18 cellular contexts compared by ENCODE assay signal in the genomic region with DNA sequence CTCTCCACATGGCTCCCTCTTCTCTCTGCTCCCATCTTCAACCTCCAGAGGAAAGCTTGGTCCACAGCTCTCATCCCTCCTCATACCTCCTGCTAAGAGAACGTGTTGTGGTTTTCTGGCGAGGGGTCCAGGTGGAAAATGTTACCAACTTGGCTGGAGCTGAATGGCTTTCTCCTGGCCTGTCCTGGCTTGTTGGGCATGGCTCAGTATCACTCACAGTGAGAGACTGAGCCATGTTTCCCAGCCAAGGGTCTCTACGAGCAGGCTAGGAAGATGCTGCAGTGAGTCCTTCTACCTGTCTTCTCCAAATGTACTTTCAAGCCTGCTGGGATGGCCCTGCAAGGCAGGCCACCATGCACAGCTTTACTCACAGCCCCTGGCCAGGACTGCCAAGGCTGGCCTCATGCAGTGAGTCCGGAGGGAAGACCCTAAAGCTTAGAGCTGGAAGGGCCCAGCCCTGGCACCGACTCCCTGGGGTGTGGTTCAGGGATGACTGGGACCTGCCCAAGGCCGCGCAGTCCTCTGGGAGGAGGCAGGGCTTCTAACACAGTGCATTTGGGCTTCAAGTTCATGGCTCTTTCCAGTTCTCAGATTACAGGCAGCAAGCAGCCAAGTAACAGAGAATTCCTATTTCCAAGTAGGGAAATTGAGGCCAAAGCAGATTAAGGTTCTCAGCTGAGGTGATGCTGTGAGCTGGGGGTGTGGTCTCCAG. TPM values are rescaled to one million over a fixed set of nuclear protein-coding genes. Genes with fewer than 3 reads are reported as not detected.
DNase-seq lines count a peak whose midpoint lies in the region; ATAC-seq and TF ChIP-seq lines count a peak whose summit lies in the region.
"Had no signal": no experiment of that assay in that cellular context is flagged by ENCODE, and none has a peak within 500 bp of the region (broad histone marks: within the 10 kb centered on the region; RNA-seq: fewer than 3 reads in every experiment).

No MANE protein-coding gene starts in this region.

- no peaks in the 10 kb centered on the region for H3K36me3 ChIP-seq in ascending aorta
- H3K36me3 ChIP-seq in mesenchymal stem cell (ENCODE audit: control insufficient read depth in 1 of 2, insufficient read depth in 2 of 2, low read depth in 1 of 2, low read length in 2 of 2), result peaks cover 16 to 59% of the 10 kb centered on the region in 2 experiments
- no peaks in the 10 kb centered on the region for H3K36me3 ChIP-seq in vagina
- H3K36me3 ChIP-seq: spleen had no signal

- H2BK5ac ChIP-seq in mesenchymal stem cell (ENCODE audit: low read depth, low read length, poor library complexity, severe bottlenecking), result no peak overlapping the region

- WGBS in mesenchymal stem cell, result 97% methylated on average over 7 of the region's 7 CpGs

- no peak overlapping the region for H2BK12ac ChIP-seq in mesenchymal stem cell (ENCODE audit: low read length in 2 of 2)

- H3K79me1 ChIP-seq in mesenchymal stem cell (replicated peaks; ENCODE audit: low read length, poor library complexity, severe bottlenecking), result peaks cover 2% of the 10 kb centered on the region

- peak overlapping the region; percentile 82 to 86 for H3K27ac ChIP-seq in ascending aorta
- no peak overlapping the region for H3K27ac ChIP-seq in mesenchymal stem cell (ENCODE audit: low read length, poor library complexity, severe bottlenecking)
- peak overlapping the region; percentile 80 for H3K27ac ChIP-seq in vagina
- H3K27ac ChIP-seq: dorsolateral prefrontal cortex, upper lobe of right lung had no signal

- no peak for DNase-seq in ascending aorta (ENCODE audit: low spot score in 2 of 2)
- peak; percentile 45 for DNase-seq in fibroblast of the aortic adventitia (ENCODE audit: low read depth)
- no peak for DNase-seq in mesenchymal stem cell
- no peak for DNase-seq in vagina (ENCODE audit: extremely low spot score in 2 of 2)
- DNase-seq in hepatic stellate cell (ENCODE audit: low spot score), result no peak
- no peak for DNase-seq in OCI-M2 (lab: John Stamatoyannopoulos, UW; ENCODE audit: unreplicated experiment)
- DNase-seq: activated CD4-positive, alpha-beta T cell treated with anti-CD3 and anti-CD28 coated beads for 1 hour; activated CD8-positive, alpha-beta T cell treated with anti-CD3 and anti-CD28 coated beads for 36 hours; dorsolateral prefrontal cortex; H7; MV-4-11; naive thymus-derived CD4-positive, alpha-beta T cell; NCI-H146; NCI-H446 treated with DMSO at 0.1 percent for 48 hours; spleen; upper lobe of right lung had no signal

- no peak overlapping the region for H4K91ac ChIP-seq in mesenchymal stem cell (ENCODE audit: low read length)

- no peak overlapping the region for H3K14ac ChIP-seq in mesenchymal stem cell (ENCODE audit: low read length in 2 of 2)

- no peak overlapping the region for H3K4me2 ChIP-seq in mesenchymal stem cell (ENCODE audit: low read length, poor library complexity, severe bottlenecking)

- no peaks in the 10 kb centered on the region for H3K27me3 ChIP-seq in ascending aorta
- no peaks in the 10 kb centered on the region for H3K27me3 ChIP-seq in mesenchymal stem cell (ENCODE audit: control insufficient read depth in 1 of 2, insufficient read depth in 1 of 2, low read length in 2 of 2)
- H3K27me3 ChIP-seq in vagina, result no peaks in the 10 kb centered on the region
- H3K27me3 ChIP-seq: dorsolateral prefrontal cortex, upper lobe of right lung had no signal

- H2AFZ ChIP-seq in mesenchymal stem cell (ENCODE audit: low read depth, low read length), result no peak overlapping the region

- no peak for ATAC-seq in HG03095 (IDR thresholded peaks at IDR 0.05; ENCODE audit: unreplicated experiment)
- ATAC-seq: activated CD8-positive, alpha-beta T cell treated with anti-CD3 and anti-CD28 coated beads for 36 hours; naive thymus-derived CD4-positive, alpha-beta T cell; upper lobe of right lung had no signal

- no peak overlapping the region for H3K18ac ChIP-seq in mesenchymal stem cell (ENCODE audit: low read depth in 1 of 2, low read length in 2 of 2)

- H3K4ac ChIP-seq in mesenchymal stem cell (ENCODE audit: low read depth in 1 of 2, low read length in 2 of 2), result no peak overlapping the region

- H3K23ac ChIP-seq in mesenchymal stem cell (ENCODE audit: low read length in 2 of 2), result no peak overlapping the region

- no peaks in the 10 kb centered on the region for H3K9me3 ChIP-seq in ascending aorta
- no peaks in the 10 kb centered on the region for H3K9me3 ChIP-seq in mesenchymal stem cell (ENCODE audit: control insufficient read depth, low read length)
- H3K9me3 ChIP-seq in vagina, result no peaks in the 10 kb centered on the region
- H3K9me3 ChIP-seq: spleen, upper lobe of right lung had no signal

- intact Hi-C loops in ascending aorta (cut with DNase I), result loop anchor here (2.0 kb wide), 1 partner anchor 24 kb away; no protein-coding TSS in a partner anchor
- intact Hi-C loops in vagina (cut with DNase I), result no loop called here

- H3K4me1 ChIP-seq in ascending aorta, result peaks cover 23 to 26% of the 10 kb centered on the region in 2 donors
- H3K4me1 ChIP-seq in mesenchymal stem cell (ENCODE audit: control insufficient read depth, insufficient read depth, low read depth, low read length), result peaks cover 33% of the 10 kb centered on the region
- H3K4me1 ChIP-seq in vagina, result peaks cover 39% of the 10 kb centered on the region
- H3K4me1 ChIP-seq: spleen had no signal

- peak overlapping the region; percentile 54 for H2AK5ac ChIP-seq in mesenchymal stem cell (ENCODE audit: low read length, severe bottlenecking)

- H3K9ac ChIP-seq in mesenchymal stem cell (ENCODE audit: low read length), result no peak overlapping the region

- no peak overlapping the region for H4K8ac ChIP-seq in mesenchymal stem cell (ENCODE audit: low read length)

- no peak overlapping the region for H2BK120ac ChIP-seq in mesenchymal stem cell (ENCODE audit: low read depth, low read length)

- TF ChIP-seq CTCF in ascending aorta (IDR thresholded peaks at IDR 0.05) (no peak), fibroblast of the aortic adventitia (IDR thresholded peaks at IDR 0.05; ENCODE audit: insufficient read depth, low read length) (no peak), vagina (IDR thresholded peaks at IDR 0.05) (no peak)

- H3K4me3 ChIP-seq in ascending aorta, result no peak overlapping the region
- H3K4me3 ChIP-seq in fibroblast of the aortic adventitia (ENCODE audit: low read depth, low read length), result no peak overlapping the region
- H3K4me3 ChIP-seq in mesenchymal stem cell (ENCODE audit: insufficient read depth in 1 of 2, low read depth in 1 of 2, low read length in 2 of 2), result no peak overlapping the region
- H3K4me3 ChIP-seq in vagina, result no peak overlapping the region
- H3K4me3 ChIP-seq: dorsolateral prefrontal cortex, spleen, upper lobe of right lung had no signal

- no peak overlapping the region for H2BK15ac ChIP-seq in mesenchymal stem cell (ENCODE audit: low read depth, poor library complexity, severe bottlenecking)

- no peak for TF ChIP-seq POLR2A in vagina (IDR thresholded peaks at IDR 0.05)

RNA-seq across cellular contexts. Expression of a gene that starts 59.5 kb away (rescaled TPM):
- total RNA-seq in ascending aorta, result 9.3 TPM
- total RNA-seq in fibroblast of the aortic adventitia (ENCODE audit: low replicate concordance), result 2.1 and 9.6 TPM in 2 replicates
- 13.9 TPM for polyA plus RNA-seq in mesenchymal stem cell (2013, experiment 1 of 2)
- polyA plus RNA-seq in mesenchymal stem cell (2013, experiment 2 of 2), result 12.5 TPM
- 17.2 TPM for total RNA-seq in vagina
- polyA plus RNA-seq: CD14-positive monocyte; naive thymus-derived CD4-positive, alpha-beta T cell had no signal
